Comparison of ENCODE assay signal across 1 cellular context in genomic region chr10:19816420-19817250, GRCh38.
TF ChIP-seq lines count a peak whose summit lies in the region.

Gene PLXDC2 (plus strand): TSS chr10:19816432.

TF ChIP-seq in H1, 55 proteins besides CTCF, POLR2A, EP300 and RAD21 (continued from another document):
- TF ChIP-seq SIN3A (conservative IDR thresholded peaks at IDR 0.05 in 1 of 2, IDR thresholded peaks at IDR 0.05 in 1 of 2; ENCODE audit: low read depth in 1 of 2, low read length in 2 of 2) (peak in 1 of 2 experiments; percentile 34; a peak in 1 of 4 replicates), ASH2L (IDR thresholded peaks at IDR 0.05; ENCODE audit: low read length) (peak; percentile 77), HDAC2 (IDR thresholded peaks at IDR 0.05; ENCODE audit: borderline replicate concordance in 1 of 2, low read depth in 2 of 2, low read length in 2 of 2) (peak in 1 of 2 experiments; percentile 73; a peak in 2 of 4 replicates), RXRA (IDR thresholded peaks at IDR 0.05; ENCODE audit: insufficient read depth, low read depth, low read length) (no peak), EZH2 (IDR thresholded peaks at IDR 0.05; ENCODE audit: low read depth, low read length, severe bottlenecking) (peak; percentile 50)
